1 cellular context compared by ENCODE assay signal in genomic region chr13:93558637-93559036, GRCh38.
TF ChIP-seq lines count a peak whose summit lies in the region.

No MANE protein-coding gene starts in this region.

TF ChIP-seq in HEK293, 187 proteins besides CTCF, POLR2A, EP300 and RAD21 (continued from another document):
- TF ChIP-seq, protein P1, sequence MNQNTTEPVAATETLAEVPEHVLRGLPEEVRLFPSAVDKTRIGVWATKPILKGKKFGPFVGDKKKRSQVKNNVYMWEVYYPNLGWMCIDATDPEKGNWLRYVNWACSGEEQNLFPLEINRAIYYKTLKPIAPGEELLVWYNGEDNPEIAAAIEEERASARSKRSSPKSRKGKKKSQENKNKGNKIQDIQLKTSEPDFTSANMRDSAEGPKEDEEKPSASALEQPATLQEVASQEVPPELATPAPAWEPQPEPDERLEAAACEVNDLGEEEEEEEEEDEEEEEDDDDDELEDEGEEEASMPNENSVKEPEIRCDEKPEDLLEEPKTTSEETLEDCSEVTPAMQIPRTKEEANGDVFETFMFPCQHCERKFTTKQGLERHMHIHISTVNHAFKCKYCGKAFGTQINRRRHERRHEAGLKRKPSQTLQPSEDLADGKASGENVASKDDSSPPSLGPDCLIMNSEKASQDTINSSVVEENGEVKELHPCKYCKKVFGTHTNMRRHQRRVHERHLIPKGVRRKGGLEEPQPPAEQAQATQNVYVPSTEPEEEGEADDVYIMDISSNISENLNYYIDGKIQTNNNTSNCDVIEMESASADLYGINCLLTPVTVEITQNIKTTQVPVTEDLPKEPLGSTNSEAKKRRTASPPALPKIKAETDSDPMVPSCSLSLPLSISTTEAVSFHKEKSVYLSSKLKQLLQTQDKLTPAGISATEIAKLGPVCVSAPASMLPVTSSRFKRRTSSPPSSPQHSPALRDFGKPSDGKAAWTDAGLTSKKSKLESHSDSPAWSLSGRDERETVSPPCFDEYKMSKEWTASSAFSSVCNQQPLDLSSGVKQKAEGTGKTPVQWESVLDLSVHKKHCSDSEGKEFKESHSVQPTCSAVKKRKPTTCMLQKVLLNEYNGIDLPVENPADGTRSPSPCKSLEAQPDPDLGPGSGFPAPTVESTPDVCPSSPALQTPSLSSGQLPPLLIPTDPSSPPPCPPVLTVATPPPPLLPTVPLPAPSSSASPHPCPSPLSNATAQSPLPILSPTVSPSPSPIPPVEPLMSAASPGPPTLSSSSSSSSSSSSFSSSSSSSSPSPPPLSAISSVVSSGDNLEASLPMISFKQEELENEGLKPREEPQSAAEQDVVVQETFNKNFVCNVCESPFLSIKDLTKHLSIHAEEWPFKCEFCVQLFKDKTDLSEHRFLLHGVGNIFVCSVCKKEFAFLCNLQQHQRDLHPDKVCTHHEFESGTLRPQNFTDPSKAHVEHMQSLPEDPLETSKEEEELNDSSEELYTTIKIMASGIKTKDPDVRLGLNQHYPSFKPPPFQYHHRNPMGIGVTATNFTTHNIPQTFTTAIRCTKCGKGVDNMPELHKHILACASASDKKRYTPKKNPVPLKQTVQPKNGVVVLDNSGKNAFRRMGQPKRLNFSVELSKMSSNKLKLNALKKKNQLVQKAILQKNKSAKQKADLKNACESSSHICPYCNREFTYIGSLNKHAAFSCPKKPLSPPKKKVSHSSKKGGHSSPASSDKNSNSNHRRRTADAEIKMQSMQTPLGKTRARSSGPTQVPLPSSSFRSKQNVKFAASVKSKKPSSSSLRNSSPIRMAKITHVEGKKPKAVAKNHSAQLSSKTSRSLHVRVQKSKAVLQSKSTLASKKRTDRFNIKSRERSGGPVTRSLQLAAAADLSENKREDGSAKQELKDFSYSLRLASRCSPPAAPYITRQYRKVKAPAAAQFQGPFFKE (tag by site-specific recombination; IDR thresholded peaks at IDR 0.05; ENCODE audit: borderline replicate concordance), result no peak
